13 cellular contexts compared by ENCODE assay signal in the genomic region with DNA sequence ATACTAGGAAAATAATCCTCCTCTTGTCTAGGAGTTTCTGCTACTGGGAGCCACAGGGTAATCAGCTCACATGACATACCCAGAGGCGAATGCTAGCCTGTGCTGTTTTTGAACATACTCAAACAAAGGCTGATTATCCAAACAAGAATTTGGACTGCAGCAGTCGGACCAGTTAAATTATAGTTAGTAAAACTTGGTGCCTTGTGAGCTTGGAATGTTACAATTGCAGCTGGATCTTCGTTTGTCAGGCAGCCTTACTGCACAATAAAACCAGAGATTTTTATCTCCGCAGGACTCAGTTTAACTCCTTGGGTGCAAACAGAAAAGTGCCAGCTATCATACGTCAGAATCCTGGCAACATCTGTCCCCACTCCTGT.
A peak's percentile ranks its signal among the peaks of the same experiment; 100 is the strongest.
DNase-seq lines count a peak whose midpoint lies in the region; ATAC-seq and TF ChIP-seq lines count a peak whose summit lies in the region.
"Had no signal": no experiment of that assay in that cellular context is flagged by ENCODE, and none has a peak within 500 bp of the region (broad histone marks: within the 10 kb centered on the region; RNA-seq: fewer than 3 reads in every experiment).

No MANE protein-coding gene starts in this region.

- intact Hi-C loops in tibial artery (cut with DNase I; ENCODE audit: low total_unique reads) = no loop called here

- peaks cover 0 to 52% (median 21%) of the 10 kb centered on the region in 4 donors for H3K4me1 ChIP-seq in tibial artery

- no peaks in the 10 kb centered on the region for H3K9me3 ChIP-seq in tibial artery

- DNase-seq in ELF-1 (ENCODE audit: low read depth, low spot score) (peak; percentile 39), foreskin melanocyte (peak; percentile 99), pons (ENCODE audit: low spot score) (peak; percentile 90), tibial artery (no peak), Kasumi-1 (lab: John Stamatoyannopoulos, UW) (no peak)
- DNase-seq in effector CD8-positive, alpha-beta T cell (lab: John Stamatoyannopoulos, UW) = no peak
- DNase-seq: activated CD4-positive, alpha-beta T cell treated with anti-CD3 and anti-CD28 coated beads, Interleukin-2, amount 10 ng/mL, durations not matched to agents 7 days and 5 days; naive B cell; NCI-H1417 treated with DMSO at 0.1 percent for 48 hours had no signal

- peak overlapping the region in 1 of 2 donors; percentile 26 for H3K27ac ChIP-seq in tibial artery
- H3K27ac ChIP-seq: HL-60, RWPE1 had no signal

- ATAC-seq in SK-N-SH treated with all-trans-retinoic acid at 6 μM for 48 hours (peak; percentile 69), GM19395 (IDR thresholded peaks at IDR 0.05; ENCODE audit: unreplicated experiment) (no peak)

- H3K4me3 ChIP-seq in tibial artery = no peak overlapping the region

- no peak for TF ChIP-seq CTCF in tibial artery (IDR thresholded peaks at IDR 0.05)

- H3K27me3 ChIP-seq in tibial artery = no peaks in the 10 kb centered on the region

- H3K36me3 ChIP-seq in tibial artery = no peaks in the 10 kb centered on the region

TF ChIP-seq in SK-N-SH treated with all-trans-retinoic acid at 6 μM for 48 hours, 23 proteins besides CTCF, POLR2A, EP300 and RAD21:
- TF ChIP-seq, protein P1, sequence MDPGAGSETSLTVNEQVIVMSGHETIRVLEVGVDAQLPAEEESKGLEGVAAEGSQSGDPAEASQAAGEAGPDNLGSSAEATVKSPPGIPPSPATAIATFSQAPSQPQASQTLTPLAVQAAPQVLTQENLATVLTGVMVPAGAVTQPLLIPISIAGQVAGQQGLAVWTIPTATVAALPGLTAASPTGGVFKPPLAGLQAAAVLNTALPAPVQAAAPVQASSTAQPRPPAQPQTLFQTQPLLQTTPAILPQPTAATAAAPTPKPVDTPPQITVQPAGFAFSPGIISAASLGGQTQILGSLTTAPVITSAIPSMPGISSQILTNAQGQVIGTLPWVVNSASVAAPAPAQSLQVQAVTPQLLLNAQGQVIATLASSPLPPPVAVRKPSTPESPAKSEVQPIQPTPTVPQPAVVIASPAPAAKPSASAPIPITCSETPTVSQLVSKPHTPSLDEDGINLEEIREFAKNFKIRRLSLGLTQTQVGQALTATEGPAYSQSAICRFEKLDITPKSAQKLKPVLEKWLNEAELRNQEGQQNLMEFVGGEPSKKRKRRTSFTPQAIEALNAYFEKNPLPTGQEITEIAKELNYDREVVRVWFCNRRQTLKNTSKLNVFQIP (CRISPR knock-in tag; IDR thresholded peaks at IDR 0.05; ENCODE audit: borderline replicate concordance, low read depth) = 0 out of 2 replicates have a peak, but pooled peaks have one; percentile 10
- TF ChIP-seq ESRRG (CRISPR knock-in tag; IDR thresholded peaks at IDR 0.05) (peak; percentile 74; the same call in 1 of the 2 replicates), ZFP30 (CRISPR knock-in tag; IDR thresholded peaks at IDR 0.05) (no peak), TSHZ2 (CRISPR knock-in tag; IDR thresholded peaks at IDR 0.05) (peak; percentile 71; the same call in 1 of the 2 replicates), SNAI2 (CRISPR knock-in tag; IDR thresholded peaks at IDR 0.05) (peak; percentile 36; the same call in 1 of the 2 replicates), CSDC2 (CRISPR knock-in tag; IDR thresholded peaks at IDR 0.05) (peak; percentile 74; the same call in 1 of the 2 replicates), ZFP3 (CRISPR knock-in tag; IDR thresholded peaks at IDR 0.05) (peak; percentile 65; the same call in 1 of the 2 replicates), TCF4 (CRISPR knock-in tag; IDR thresholded peaks at IDR 0.05; ENCODE audit: borderline replicate concordance) (no peak), ZC3H10 (CRISPR knock-in tag; IDR thresholded peaks at IDR 0.05) (no peak), GLIS3 (CRISPR knock-in tag; IDR thresholded peaks at IDR 0.05) (0 out of 2 replicates have a peak, but pooled peaks have one; percentile 44), ZNF8 (CRISPR knock-in tag; IDR thresholded peaks at IDR 0.05) (no peak), TOX (CRISPR knock-in tag; IDR thresholded peaks at IDR 0.05; ENCODE audit: borderline replicate concordance) (no peak)
- TF ChIP-seq, protein P2, sequence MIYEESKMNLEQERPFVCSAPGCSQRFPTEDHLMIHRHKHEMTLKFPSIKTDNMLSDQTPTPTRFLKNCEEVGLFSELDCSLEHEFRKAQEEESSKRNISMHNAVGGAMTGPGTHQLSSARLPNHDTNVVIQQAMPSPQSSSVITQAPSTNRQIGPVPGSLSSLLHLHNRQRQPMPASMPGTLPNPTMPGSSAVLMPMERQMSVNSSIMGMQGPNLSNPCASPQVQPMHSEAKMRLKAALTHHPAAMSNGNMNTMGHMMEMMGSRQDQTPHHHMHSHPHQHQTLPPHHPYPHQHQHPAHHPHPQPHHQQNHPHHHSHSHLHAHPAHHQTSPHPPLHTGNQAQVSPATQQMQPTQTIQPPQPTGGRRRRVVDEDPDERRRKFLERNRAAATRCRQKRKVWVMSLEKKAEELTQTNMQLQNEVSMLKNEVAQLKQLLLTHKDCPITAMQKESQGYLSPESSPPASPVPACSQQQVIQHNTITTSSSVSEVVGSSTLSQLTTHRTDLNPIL (CRISPR knock-in tag; IDR thresholded peaks at IDR 0.05; ENCODE audit: low read depth) = no peak

Comparison
In these comparisons a context has a peak if more than half of its experiments do, and no peak if none do; other contexts are left out.
1. DNase-seq: peak in ELF-1 (single experiment), foreskin melanocyte (single experiment) and pons (single experiment); none in effector CD8-positive, alpha-beta T cell (single experiment), tibial artery (0 of 2) and Kasumi-1 (0 of 2).